29 cellular contexts compared by ENCODE assay signal in genomic region chr5:65882278-65882677, GRCh38.
"Had no signal": no experiment of that assay in that cellular context is flagged by ENCODE, and none has a peak within 500 bp of the region (broad histone marks: within the 10 kb centered on the region; RNA-seq: fewer than 3 reads in every experiment).

No MANE protein-coding gene starts in this region.

- DNase-seq: colonic mucosa; effector CD8-positive, alpha-beta T cell; endodermal cell; foreskin fibroblast; gastrocnemius medialis; heart left ventricle; islet precursor cell; kidney glomerular epithelial cell; left ventricle myocardium superior; lower lobe of right lung; naive thymus-derived CD8-positive, alpha-beta T cell; nephron progenitor cell; nucleus accumbens; sigmoid colon; spleen; stimulated activated CD4-positive, alpha-beta T cell treated with anti-CD3 and anti-CD28 coated beads, Interleukin-4, amount 100 ng/mL, for 4 hours; stimulated activated naive CD8-positive, alpha-beta T cell treated with anti-CD3 and anti-CD28 coated beads, Interleukin-15, Interleukin-2, amounts not matched to agents 100 U/mL and 50 U/mL, for 24 hours; upper lobe of right lung; uterus had no signal

- H3K27ac Mint-ChIP-seq: dendritic cell treated with granulocyte-macrophage colony-stimulating factor and Interleukin-4, amounts not matched to agents 40 ng/mL and 50 ng/mL, for 4 days; endodermal cell; naive thymus-derived CD8-positive, alpha-beta T cell; nephron progenitor cell; stimulated activated memory B cell treated with anti-CD40 and anti-IgM and Interleukin-4, amounts not matched to agents 10 μg/mL and 1 μg/mL and 100 μg/mL, for 72 hours had no signal

- H3K4me1 Mint-ChIP-seq: endodermal cell; nephron progenitor cell; stimulated activated memory B cell treated with anti-CD40 and anti-IgM and Interleukin-4, amounts not matched to agents 10 μg/mL and 1 μg/mL and 100 μg/mL, for 72 hours had no signal

- ATAC-seq: esophagus mucosa; gastrocnemius medialis; heart left ventricle; left ventricle myocardium superior; lower lobe of right lung; naive thymus-derived CD8-positive, alpha-beta T cell; stimulated activated memory B cell treated with anti-CD40 and anti-IgM and Interleukin-4, amounts not matched to agents 10 μg/mL and 1 μg/mL and 100 μg/mL, for 72 hours; stimulated activated naive CD8-positive, alpha-beta T cell treated with anti-CD3 and anti-CD28 coated beads, Interleukin-15, Interleukin-2, amounts not matched to agents 100 U/mL and 50 U/mL, for 24 hours; upper lobe of right lung had no signal

- H3K27me3 Mint-ChIP-seq: dendritic cell treated with granulocyte-macrophage colony-stimulating factor and Interleukin-4, amounts not matched to agents 40 ng/mL and 50 ng/mL, for 4 days had no signal

- H3K36me3 ChIP-seq: colonic mucosa, gastrocnemius medialis, heart left ventricle, lower lobe of right lung, prostate gland, right atrium auricular region, sigmoid colon, spleen, thoracic aorta, tibial nerve, upper lobe of right lung, uterus had no signal

- H3K9me3 Mint-ChIP-seq: stimulated activated memory B cell treated with anti-CD40 and anti-IgM and Interleukin-4, amounts not matched to agents 10 μg/mL and 1 μg/mL and 100 μg/mL, for 72 hours had no signal

- H3K27me3 ChIP-seq: gastrocnemius medialis, heart left ventricle, hepatocyte, right atrium auricular region, sigmoid colon, spleen, tibial nerve, upper lobe of right lung, uterus had no signal

- H3K4me3 Mint-ChIP-seq: dendritic cell treated with granulocyte-macrophage colony-stimulating factor and Interleukin-4, amounts not matched to agents 40 ng/mL and 50 ng/mL, for 4 days; endodermal cell; naive thymus-derived CD8-positive, alpha-beta T cell; nephron progenitor cell; stimulated activated memory B cell treated with anti-CD40 and anti-IgM and Interleukin-4, amounts not matched to agents 10 μg/mL and 1 μg/mL and 100 μg/mL, for 72 hours had no signal

- H3K4me2 ChIP-seq: hepatocyte had no signal

- H3K4me3 ChIP-seq: colonic mucosa, gastrocnemius medialis, heart left ventricle, hepatocyte, lower lobe of right lung, prostate gland, right atrium auricular region, sigmoid colon, skin epidermis, spleen, thoracic aorta, tibial nerve, upper lobe of right lung, uterus had no signal

- H3K4me1 ChIP-seq: colonic mucosa, lower lobe of right lung, prostate gland, right atrium auricular region, sigmoid colon, spleen, tibial nerve, upper lobe of right lung, uterus had no signal

- H3K9me3 ChIP-seq: colonic mucosa, gastrocnemius medialis, lower lobe of right lung, prostate gland, right atrium auricular region, thoracic aorta, upper lobe of right lung, uterus had no signal

- H2AFZ ChIP-seq: hepatocyte had no signal

- H3K27ac ChIP-seq: colonic mucosa, epithelial cell of prostate, gastrocnemius medialis, heart left ventricle, hepatocyte, lower lobe of right lung, prostate gland, right atrium auricular region, sigmoid colon, skin epidermis, spleen, thoracic aorta, tibial nerve, upper lobe of right lung, uterus had no signal
